In genomic region chr11:69732910-69733309, GRCh38 we compare ENCODE assay signal across 1 cellular context.
TF ChIP-seq lines count a peak whose summit lies in the region.

No MANE protein-coding gene starts in this region.

TF ChIP-seq in H1, 55 proteins besides CTCF, POLR2A, EP300 and RAD21:
- TF ChIP-seq POLR2AphosphoS5 (IDR thresholded peaks at IDR 0.05; ENCODE audit: low read depth, low read length) = no peak
